8 cellular contexts compared by ENCODE assay signal in the genomic region with DNA sequence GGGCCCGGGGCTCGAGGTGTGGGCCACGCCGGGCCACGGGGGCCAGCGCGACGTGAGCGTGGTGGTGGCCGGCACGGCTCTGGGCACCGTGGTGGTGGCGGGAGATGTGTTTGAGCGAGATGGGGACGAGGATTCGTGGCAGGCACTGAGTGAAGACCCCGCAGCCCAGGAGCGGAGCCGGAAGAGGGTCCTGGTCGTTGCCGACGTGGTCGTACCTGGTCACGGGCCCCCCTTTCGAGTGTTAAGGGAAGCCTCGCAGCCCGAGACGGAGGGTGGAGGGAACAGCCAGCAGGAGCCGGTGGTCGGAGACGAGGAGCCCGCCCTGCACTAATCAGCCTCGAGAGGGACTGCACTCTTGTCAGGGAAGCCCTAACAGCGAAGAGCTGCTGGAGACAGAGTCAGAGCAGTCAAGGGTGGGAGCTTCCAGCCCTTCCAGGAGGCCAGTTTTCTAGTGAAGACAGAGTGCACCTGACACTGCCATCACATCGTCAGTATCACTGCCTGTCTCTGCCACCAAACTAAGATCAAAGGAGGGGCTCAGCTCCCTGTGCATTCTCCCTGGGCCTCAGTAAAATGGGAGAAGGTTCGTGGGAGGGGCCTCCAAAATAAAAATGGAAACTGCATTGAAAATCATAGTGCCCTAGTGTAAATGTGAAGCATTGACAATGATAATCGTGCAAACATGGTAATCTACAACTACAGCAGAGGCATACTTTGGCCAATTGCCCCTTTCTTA. TPM values are rescaled to one million over a fixed set of nuclear protein-coding genes. Genes with fewer than 3 reads are reported as not detected.
DNase-seq lines count a peak whose midpoint lies in the region; ATAC-seq and TF ChIP-seq lines count a peak whose summit lies in the region.

No MANE protein-coding gene starts in this region.

- TF ChIP-seq CTCF in lung (IDR thresholded peaks at IDR 0.05; ENCODE audit: control extremely low read depth, extremely low read depth) = no peak
- no peak for TF ChIP-seq CTCF in tibial artery (IDR thresholded peaks at IDR 0.05)

- H3K27me3 ChIP-seq in lung (ENCODE audit: control insufficient read depth, insufficient read depth) = no peaks in the 10 kb centered on the region
- no peaks in the 10 kb centered on the region for H3K27me3 ChIP-seq in tibial artery

- H3K27ac Mint-ChIP-seq in central memory CD8-positive, alpha-beta T cell (ENCODE audit: low read depth) = no peak overlapping the region

- peak; percentile 45 for DNase-seq in ACHN
- peak in 1 of 2 donors; percentile 20 for DNase-seq in central memory CD8-positive, alpha-beta T cell (ENCODE audit: low spot score in 2 of 2)
- no peak for DNase-seq in lung (ENCODE audit: low spot score)
- DNase-seq in tibial artery = no peak
- DNase-seq in midbrain (lab: John Stamatoyannopoulos, UW) = no peak
- no peak for DNase-seq in effector CD4-positive, alpha-beta T cell

- H3K36me3 ChIP-seq in lung (ENCODE audit: control insufficient read depth in 2 of 2, insufficient read depth in 2 of 2, low read length in 2 of 2) (no peaks in the 10 kb centered on the region), tibial artery (peaks cover 0 to 16% (median 4%) of the 10 kb centered on the region in 3 donors)

- intact Hi-C loops in tibial artery (cut with DNase I; ENCODE audit: low total_unique reads) = loop anchor here (2.0 kb wide), 1 partner anchor 27 kb away; a partner anchor contains a TSS

- H3K4me3 ChIP-seq in lung (peak overlapping the region; percentile 80), tibial artery (peak overlapping the region; percentile 68 to 88)

- ATAC-seq in GM18517 (IDR thresholded peaks at IDR 0.05; ENCODE audit: unreplicated experiment) = peak; percentile 8
- ATAC-seq in central memory CD8-positive, alpha-beta T cell (replicated peaks; ENCODE audit: extremely low read depth, poor library complexity, severe bottlenecking) = no peak
- no peak for ATAC-seq in lung (ENCODE audit: insufficient read depth, low FRiP score)

- in situ Hi-C loops in ACHN (cut with HindIII; ENCODE audit: low pct_ligation_motif_present, low pct_unique_long_range_greater_than_20kb, low sequenced_read_pairs) = no loop called here

- H3K4me1 Mint-ChIP-seq in central memory CD8-positive, alpha-beta T cell = peaks cover 42% of the 10 kb centered on the region

- H3K27me3 Mint-ChIP-seq in central memory CD8-positive, alpha-beta T cell = no peaks in the 10 kb centered on the region

- H3K9me3 ChIP-seq in lung (ENCODE audit: control insufficient read depth in 2 of 2, insufficient read depth in 1 of 2, low read length in 1 of 2) (no peaks in the 10 kb centered on the region), tibial artery (no peaks in the 10 kb centered on the region)

- TF ChIP-seq POLR2A in Raji (IDR thresholded peaks at IDR 0.05; ENCODE audit: insufficient read depth, low read depth, low read length) = 0 out of 2 replicates have a peak, but pooled peaks have one; percentile 12

- H3K9me3 Mint-ChIP-seq in central memory CD8-positive, alpha-beta T cell = no peaks in the 10 kb centered on the region

- peak overlapping the region; percentile 98 for H3K4me3 Mint-ChIP-seq in central memory CD8-positive, alpha-beta T cell

- 3 to 5% methylated on average over 35 to 37 of the region's 37 CpGs for whole genome bisulfite sequencing in lung, 2 donors

- H3K36me3 Mint-ChIP-seq in central memory CD8-positive, alpha-beta T cell (ENCODE audit: insufficient read depth) = peaks cover 14% of the 10 kb centered on the region

- peaks cover 0 to 15% of the 10 kb centered on the region in 2 donors for H3K4me1 ChIP-seq in lung (ENCODE audit: control insufficient read depth in 2 of 2, insufficient read depth in 2 of 2, low read length in 2 of 2)
- peaks cover 0 to 31% (median 15%) of the 10 kb centered on the region in 4 donors for H3K4me1 ChIP-seq in tibial artery

- H3K27ac ChIP-seq in lung (ENCODE audit: low read depth in 1 of 2, low read length in 1 of 2) (peak overlapping the region; percentile 59 to 99), tibial artery (peak overlapping the region; percentile 82 to 87)

RNA-seq across cellular contexts. Expression of a gene that starts 1.3 kb away (rescaled TPM):
- total RNA-seq in lung = 1 to 10 TPM; 2.2 to 2.9 TPM
- 1 to 10 TPM; 1.7 to 1.9 TPM for polyA plus RNA-seq in lung

RNA-seq across cellular contexts. Expression of a gene that starts 8.6 kb away (rescaled TPM):
- total RNA-seq in lung = 10 to 100 TPM; 11.9 to 18.6 TPM
- 10 to 100 TPM in 1 of 2 donors, 1 to 10 TPM in 1; 9.8 to 10.5 TPM for polyA plus RNA-seq in lung

RNA-seq across cellular contexts. Expression of a gene that starts 8.9 kb away (rescaled TPM):
- 10 to 100 TPM; 36.1 to 51.5 TPM for total RNA-seq in lung
- 10 to 100 TPM; 31.5 to 39.8 TPM for polyA plus RNA-seq in lung

RNA-seq across cellular contexts. Expression of a gene that starts 20.7 kb away (rescaled TPM):
- 100 to 1,000 TPM in 1 of 2 donors, 10 to 100 TPM in 1; 63.4 to 134 TPM for total RNA-seq in lung
- polyA plus RNA-seq in lung = 100 to 1,000 TPM; 240 to 288 TPM

RNA-seq across cellular contexts. Expression of a gene that starts 26.6 kb away (rescaled TPM):
- total RNA-seq in lung = 10 to 100 TPM; 15.7 to 24.2 TPM
- 10 to 100 TPM; 14.8 to 18.5 TPM for polyA plus RNA-seq in lung
